ENCODE assay signal across 12 cellular contexts in genomic region chr18:48548404-48548771, GRCh38. TPM values are rescaled to one million over a fixed set of nuclear protein-coding genes. Genes with fewer than 3 reads are reported as not detected.
A peak's percentile ranks its signal among the peaks of the same experiment; 100 is the strongest.
DNase-seq lines count a peak whose midpoint lies in the region; ATAC-seq and TF ChIP-seq lines count a peak whose summit lies in the region.
"Had no signal": no experiment of that assay in that cellular context is flagged by ENCODE, and none has a peak within 500 bp of the region (broad histone marks: within the 10 kb centered on the region; RNA-seq: fewer than 3 reads in every experiment).

No MANE protein-coding gene starts in this region.

- peak; percentile 87 for DNase-seq in MCF 10A (ENCODE audit: unreplicated experiment)
- DNase-seq in right cardiac atrium, result no peak
- DNase-seq in transverse colon, result no peak
- no peak for DNase-seq in substantia nigra (lab: John Stamatoyannopoulos, UW)
- no peak for DNase-seq in activated CD4-positive, alpha-beta memory T cell treated with anti-CD3 and anti-CD28 coated beads for 36 hours
- no peak for DNase-seq in spleen
- DNase-seq: activated CD4-positive, CD25-positive, alpha-beta regulatory T cell; KBM-7; stimulated activated CD4-positive, alpha-beta T cell treated with anti-CD3 and anti-CD28 coated beads, Interleukin-2, amount 100 ng/mL, for 48 hours; thyroid gland had no signal

- CTCF ChIA-PET in MCF 10A (lab: Yijun Ruan, JAX), result interaction anchor here (0.5 to 1.5 kb wide), 4 partner anchors 9 to 525 kb away, joined by 3 to 4 read pairs (median 3); no protein-coding TSS in a partner anchor
- CTCF ChIA-PET in activated CD4-positive, alpha-beta memory T cell treated with anti-CD3 and anti-CD28 coated beads for 36 hours (lab: Charles Lee), result no interaction called here

- peaks cover 39% of the 10 kb centered on the region; the same call in 1 of the 2 replicates for H3K79me2 ChIP-seq in Loucy (ENCODE audit: insufficient read depth, low read length)

- H3K27me3 Mint-ChIP-seq in MCF 10A (ENCODE audit: insufficient read depth, unreplicated experiment), result no peaks in the 10 kb centered on the region
- peaks cover 3% of the 10 kb centered on the region for H3K27me3 Mint-ChIP-seq in activated CD4-positive, alpha-beta memory T cell treated with anti-CD3 and anti-CD28 coated beads for 36 hours

- no peak for TF ChIP-seq EP300 in transverse colon (IDR thresholded peaks at IDR 0.05; ENCODE audit: low read depth)

- H3K36me3 ChIP-seq in Loucy (ENCODE audit: insufficient read depth, low read length), result no peaks in the 10 kb centered on the region
- H3K36me3 ChIP-seq in transverse colon, result no peaks in the 10 kb centered on the region
- no peaks in the 10 kb centered on the region for H3K36me3 ChIP-seq in spleen
- H3K36me3 ChIP-seq: thyroid gland had no signal

- TF ChIP-seq POLR2A in transverse colon (IDR thresholded peaks at IDR 0.05), result no peak
- TF ChIP-seq POLR2A in spleen (IDR thresholded peaks at IDR 0.05), result no peak

- 50% methylated on average over 5 of the region's 5 CpGs for WGBS in right cardiac atrium
- 29 to 79% methylated on average over 4 to 5 of the region's 5 CpGs for WGBS in transverse colon (ENCODE audit: low coverage in 1 of 2), 2 donors
- 43 to 83% (median 60%) methylated on average over 5 of the region's 5 CpGs for WGBS in spleen, 5 donors

- TF ChIP-seq CTCF in Loucy (conservative IDR thresholded peaks at IDR 0.05; ENCODE audit: low read length) (no peak), MCF 10A (IDR thresholded peaks at IDR 0.05; ENCODE audit: unreplicated experiment) (no peak), transverse colon (IDR thresholded peaks at IDR 0.05) (no peak), spleen (IDR thresholded peaks at IDR 0.05 in 8 of 11, conservative IDR thresholded peaks at IDR 0.05 in 3 of 11) (no peak)

- peak overlapping the region; percentile 95 for H3K27ac Mint-ChIP-seq in MCF 10A (ENCODE audit: low read depth, unreplicated experiment)
- H3K27ac Mint-ChIP-seq in activated CD4-positive, alpha-beta memory T cell treated with anti-CD3 and anti-CD28 coated beads for 36 hours, result no peak overlapping the region
- H3K27ac Mint-ChIP-seq: activated naive CD4-positive, alpha-beta T cell treated with anti-CD3 and anti-CD28 coated beads, Interleukin-2, amount 50 U/mL, for 24 hours had no signal

- no peaks in the 10 kb centered on the region for H3K9me3 Mint-ChIP-seq in MCF 10A (ENCODE audit: unreplicated experiment)
- H3K9me3 Mint-ChIP-seq in activated CD4-positive, alpha-beta memory T cell treated with anti-CD3 and anti-CD28 coated beads for 36 hours, result no peaks in the 10 kb centered on the region
- H3K9me3 Mint-ChIP-seq: activated naive CD4-positive, alpha-beta T cell treated with anti-CD3 and anti-CD28 coated beads, Interleukin-2, amount 50 U/mL, for 24 hours had no signal

- H3K9me3 ChIP-seq in Loucy (ENCODE audit: insufficient read depth, low read depth, low read length), result no peaks in the 10 kb centered on the region
- H3K9me3 ChIP-seq in right cardiac atrium (ENCODE audit: control insufficient read depth, low read length), result no peaks in the 10 kb centered on the region
- H3K9me3 ChIP-seq in transverse colon, result no peaks in the 10 kb centered on the region
- no peaks in the 10 kb centered on the region for H3K9me3 ChIP-seq in spleen
- H3K9me3 ChIP-seq: thyroid gland had no signal

- in situ Hi-C loops in transverse colon (cut with MboI; ENCODE audit: low pct_ligation_motif_present in 1 of 4, low pct_unique_long_range_greater_than_20kb in 1 of 4, low sequenced_read_pairs in 3 of 4), result no loop called here

- no peak overlapping the region for H2AFZ ChIP-seq in Loucy (ENCODE audit: low read length)

- H3K27ac ChIP-seq in right cardiac atrium (ENCODE audit: low read length), result peak overlapping the region; percentile 77
- H3K27ac ChIP-seq in transverse colon, result peak overlapping the region; percentile 46 to 83 (median 70)
- H3K27ac ChIP-seq in substantia nigra (ENCODE audit: low read depth, low read length, poor library complexity, severe bottlenecking), result no peak overlapping the region
- H3K27ac ChIP-seq in spleen, result no peak overlapping the region
- H3K27ac ChIP-seq: thyroid gland had no signal

- no peaks in the 10 kb centered on the region for H3K9me2 ChIP-seq in Loucy (replicated peaks; ENCODE audit: low read depth, low read length)

- BruUV-seq in MCF 10A (replicated peaks; lab: Mats Ljungman, UMichigan), result TSS peak; percentile 87

- H3K27me3 ChIP-seq in Loucy (ENCODE audit: insufficient read depth, low read length, poor library complexity, severe bottlenecking) (no peaks in the 10 kb centered on the region), right cardiac atrium (ENCODE audit: control insufficient read depth, insufficient read depth) (no peaks in the 10 kb centered on the region), transverse colon (no peaks in the 10 kb centered on the region), spleen (replicated peaks in 1 of 7) (no peaks in the 10 kb centered on the region)
- H3K27me3 ChIP-seq: thyroid gland had no signal

- no peaks in the 10 kb centered on the region for H3F3A ChIP-seq in Loucy (ENCODE audit: low read depth)

- H3K4me3 ChIP-seq in Loucy (ENCODE audit: low read length, poor library complexity, severe bottlenecking) (peak overlapping the region; percentile 47), right cardiac atrium (ENCODE audit: low read length) (no peak overlapping the region), transverse colon (no peak overlapping the region), spleen (no peak overlapping the region)
- H3K4me3 ChIP-seq: thyroid gland had no signal

- no peaks in the 10 kb centered on the region for H4K20me1 ChIP-seq in Loucy (ENCODE audit: insufficient read depth, low read length, poor library complexity, severe bottlenecking)

- peaks cover 71% of the 10 kb centered on the region for H3K4me1 ChIP-seq in Loucy (ENCODE audit: insufficient read depth, low read length, poor library complexity, severe bottlenecking)
- peaks cover 38% of the 10 kb centered on the region for H3K4me1 ChIP-seq in right cardiac atrium (ENCODE audit: control insufficient read depth, insufficient read depth, low read length)
- peaks cover 2 to 36% (median 24%) of the 10 kb centered on the region in 4 donors for H3K4me1 ChIP-seq in transverse colon
- H3K4me1 ChIP-seq in spleen, result peaks cover 0 to 31% (median 9%) of the 10 kb centered on the region in 6 donors

- peak; percentile 25 to 28 for ATAC-seq in right cardiac atrium

- H3K36me3 Mint-ChIP-seq in MCF 10A (ENCODE audit: insufficient read depth, unreplicated experiment), result peaks cover 5% of the 10 kb centered on the region
- no peaks in the 10 kb centered on the region for H3K36me3 Mint-ChIP-seq in activated CD4-positive, alpha-beta memory T cell treated with anti-CD3 and anti-CD28 coated beads for 36 hours
- H3K36me3 Mint-ChIP-seq: activated naive CD4-positive, alpha-beta T cell treated with anti-CD3 and anti-CD28 coated beads, Interleukin-2, amount 50 U/mL, for 24 hours had no signal

- H3K4me1 Mint-ChIP-seq in MCF 10A (ENCODE audit: insufficient read depth, unreplicated experiment), result peaks cover 53% of the 10 kb centered on the region
- H3K4me1 Mint-ChIP-seq in activated CD4-positive, alpha-beta memory T cell treated with anti-CD3 and anti-CD28 coated beads for 36 hours (ENCODE audit: low read depth), result no peaks in the 10 kb centered on the region
- H3K4me1 Mint-ChIP-seq: activated naive CD4-positive, alpha-beta T cell treated with anti-CD3 and anti-CD28 coated beads, Interleukin-2, amount 50 U/mL, for 24 hours had no signal

- intact Hi-C loops in MCF 10A (cut with micrococcal nuclease) (no loop called here), right cardiac atrium (cut with DNase I) (no loop called here), transverse colon (cut with DNase I; ENCODE audit: low total_unique reads) (no loop called here), spleen (cut with DNase I; ENCODE audit: low total_unique reads) (no loop called here)
- intact Hi-C loops in activated CD4-positive, alpha-beta memory T cell treated with anti-CD3 and anti-CD28 coated beads for 36 hours (cut with micrococcal nuclease), result no loop called here

- H3K4me3 Mint-ChIP-seq in MCF 10A (ENCODE audit: unreplicated experiment), result peak overlapping the region; percentile 11
- no peak overlapping the region for H3K4me3 Mint-ChIP-seq in activated CD4-positive, alpha-beta memory T cell treated with anti-CD3 and anti-CD28 coated beads for 36 hours
- H3K4me3 Mint-ChIP-seq: activated naive CD4-positive, alpha-beta T cell treated with anti-CD3 and anti-CD28 coated beads, Interleukin-2, amount 50 U/mL, for 24 hours had no signal

- POLR2A ChIA-PET in MCF 10A (lab: Yijun Ruan, JAX), result interaction anchor here (0.6 to 1.9 kb wide), 5 partner anchors 9 to 628 kb away, joined by 3 to 10 read pairs (median 3); partner anchors contain the start of gene CTIF
- POLR2A ChIA-PET in activated CD4-positive, alpha-beta memory T cell treated with anti-CD3 and anti-CD28 coated beads for 36 hours (lab: Charles Lee), result no interaction called here

- peak overlapping the region; percentile 20 for H3K9ac ChIP-seq in Loucy (ENCODE audit: low read depth, low read length, poor library complexity, severe bottlenecking)

- H3K4me2 ChIP-seq in Loucy (ENCODE audit: low read depth, low read length, poor library complexity, severe bottlenecking), result peak overlapping the region; percentile 65

RNA-seq across cellular contexts. Expression of gene CTIF, which starts 9.6 kb away (rescaled TPM):
- 82.2 and 95.8 TPM in 2 replicates for total RNA-seq in MCF 10A (2022)
- 10 to 100 TPM; 41.0 to 78.2 (median 49.8) TPM for total RNA-seq in right cardiac atrium
- polyA plus RNA-seq in right cardiac atrium, result 42.3 TPM
- 10 to 100 TPM; 14.1 to 78.2 (median 18.4) TPM for total RNA-seq in transverse colon
- 1 to 10 TPM; 4.6 to 5.8 TPM for total RNA-seq in activated CD4-positive, alpha-beta memory T cell treated with anti-CD3 and anti-CD28 coated beads for 36 hours
- 10 to 100 TPM; 14.3 to 39.2 (median 21.6) TPM for total RNA-seq in spleen
- polyA plus RNA-seq in spleen, result 10 to 100 TPM in 1 of 3 donors, 1 to 10 TPM in 2; 5.2 to 13.9 (median 7.1) TPM

Comparison
In these comparisons a context has a peak if more than half of its experiments do, and no peak if none do; other contexts are left out.
1. H3K27ac ChIP-seq: peak in right cardiac atrium (single experiment) and transverse colon (4 of 4); none in substantia nigra (single experiment) and spleen (0 of 8).